Comparison of ENCODE assay signal across 3 cellular contexts in genomic region chr16:59654455-59654854, GRCh38.
"Had no signal": no experiment of that assay in that cellular context is flagged by ENCODE, and none has a peak within 500 bp of the region (broad histone marks: within the 10 kb centered on the region; RNA-seq: fewer than 3 reads in every experiment).

No MANE protein-coding gene starts in this region.

- DNase-seq: GDM1, GF-D8 had no signal

- ATAC-seq: GM12878 had no signal

- H3K4me3 ChIP-seq: GM12878 had no signal
